9 cellular contexts compared by ENCODE assay signal in the genomic region with DNA sequence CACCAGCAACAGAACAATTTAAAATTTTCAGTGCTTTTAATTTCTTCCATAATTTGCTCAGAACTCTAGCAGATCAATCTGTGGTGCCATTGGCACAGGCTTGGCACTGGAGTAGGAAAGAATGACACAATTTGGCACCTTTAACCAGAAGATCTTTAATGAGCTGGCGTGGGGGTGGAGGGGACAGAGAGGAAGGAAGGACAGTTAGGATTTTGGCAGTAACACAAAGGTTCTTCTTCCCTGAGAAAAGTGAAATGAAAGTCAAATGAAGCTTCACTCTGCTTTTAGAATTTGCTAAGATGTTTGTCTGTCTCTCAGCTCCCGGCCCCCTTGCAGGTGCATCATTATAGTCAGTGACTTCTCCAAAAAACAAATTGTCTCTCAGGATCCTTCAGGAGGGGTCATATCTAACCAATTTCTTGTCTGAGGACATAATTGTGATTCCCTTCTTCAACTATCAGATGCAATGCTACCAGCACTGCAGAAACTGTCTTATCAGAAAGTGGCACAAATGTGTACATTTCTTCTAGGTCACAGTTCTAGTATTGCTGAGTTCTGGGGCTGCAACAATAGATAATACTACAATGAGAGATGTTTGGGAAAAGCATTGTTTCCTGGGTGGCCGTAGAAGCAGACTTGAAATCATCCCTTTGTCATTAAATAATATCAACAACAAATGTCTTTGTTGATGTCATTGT.
A peak's percentile ranks its signal among the peaks of the same experiment; 100 is the strongest.
DNase-seq lines count a peak whose midpoint lies in the region; ATAC-seq and TF ChIP-seq lines count a peak whose summit lies in the region.
"Had no signal": no experiment of that assay in that cellular context is flagged by ENCODE, and none has a peak within 500 bp of the region (broad histone marks: within the 10 kb centered on the region; RNA-seq: fewer than 3 reads in every experiment).

No MANE protein-coding gene starts in this region.

- peaks cover 9% of the 10 kb centered on the region for H3K36me3 Mint-ChIP-seq in activated T-helper 17 cell treated with anti-CD3 and anti-CD28 coated beads, Interleukin-2, amount 50 U/mL, for 72 hours (ENCODE audit: low read depth)

- H3K27ac Mint-ChIP-seq in activated T-helper 17 cell treated with anti-CD3 and anti-CD28 coated beads, Interleukin-2, amount 50 U/mL, for 72 hours: peak overlapping the region; percentile 67

- H3K4me1 Mint-ChIP-seq in activated T-helper 17 cell treated with anti-CD3 and anti-CD28 coated beads, Interleukin-2, amount 50 U/mL, for 72 hours: peaks cover 4% of the 10 kb centered on the region

- in situ Hi-C loops in GM13977 (cut with MboI; ENCODE audit: low pct_unique_long_range_greater_than_20kb, low sequenced_read_pairs, unreplicated experiment): no loop called here

- no peak overlapping the region for H3K4me3 Mint-ChIP-seq in activated T-helper 17 cell treated with anti-CD3 and anti-CD28 coated beads, Interleukin-2, amount 50 U/mL, for 72 hours

- no peak for TF ChIP-seq CTCF in GM13977 (IDR thresholded peaks at IDR 0.05; ENCODE audit: extremely low read depth, insufficient read depth, missing control alignments)

- DNase-seq in NCI-H2196 (lab: John Stamatoyannopoulos, UW; ENCODE audit: unreplicated experiment) (peak; percentile 44), NCI-H2196 treated with DMSO at 0.1 percent for 48 hours (lab: John Stamatoyannopoulos, UW; ENCODE audit: unreplicated experiment) (no peak), Kasumi-1 (lab: John Stamatoyannopoulos, UW) (peak; percentile 40 to 47), putamen (ENCODE audit: low spot score) (peak; percentile 15), T-helper 9 cell (no peak), NCI-H2171 treated with DMSO at 0.1 percent for 48 hours (lab: John Stamatoyannopoulos, UW) (no peak), GM13977 (ENCODE audit: low spot score) (no peak)
- DNase-seq: brain microvascular endothelial cell had no signal

- H3K9me3 Mint-ChIP-seq in activated T-helper 17 cell treated with anti-CD3 and anti-CD28 coated beads, Interleukin-2, amount 50 U/mL, for 72 hours: no peaks in the 10 kb centered on the region

- H3K27me3 Mint-ChIP-seq in activated T-helper 17 cell treated with anti-CD3 and anti-CD28 coated beads, Interleukin-2, amount 50 U/mL, for 72 hours: no peaks in the 10 kb centered on the region

- peak; percentile 35 for ATAC-seq in activated T-helper 17 cell treated with anti-CD3 and anti-CD28 coated beads, Interleukin-2, amount 50 U/mL, for 72 hours (replicated peaks)

Comparison
In these comparisons a context has a peak if more than half of its experiments do, and no peak if none do; other contexts are left out.
1. DNase-seq: peak in NCI-H2196 (single experiment), Kasumi-1 (2 of 2) and putamen (single experiment); none in NCI-H2196 treated with DMSO at 0.1 percent for 48 hours (single experiment), T-helper 9 cell (single experiment), NCI-H2171 treated with DMSO at 0.1 percent for 48 hours (single experiment) and GM13977 (single experiment).